Comparison of ENCODE assay signal across 27 cellular contexts in genomic region chr16:80599466-80599865, GRCh38. TPM values are rescaled to one million over a fixed set of nuclear protein-coding genes. Genes with fewer than 3 reads are reported as not detected.
A peak's percentile ranks its signal among the peaks of the same experiment; 100 is the strongest.
DNase-seq lines count a peak whose midpoint lies in the region.
"Had no signal": no experiment of that assay in that cellular context is flagged by ENCODE, and none has a peak within 500 bp of the region (broad histone marks: within the 10 kb centered on the region; RNA-seq: fewer than 3 reads in every experiment).

No MANE protein-coding gene starts in this region.

- H3K4me3 ChIP-seq in skeletal muscle satellite cell (ENCODE audit: low read length): no peak overlapping the region
- H3K4me3 ChIP-seq: body of pancreas, hepatocyte, left ventricle myocardium inferior, prostate gland, SJCRH30 had no signal

- DNase-seq in GM04503 (ENCODE audit: low read depth): peak; percentile 39
- DNase-seq in RPMI7951 (ENCODE audit: low read depth): peak; percentile 14
- DNase-seq in fibroblast of peridontal ligament (ENCODE audit: extremely low read depth): peak; percentile 59
- no peak for DNase-seq in DMS114 treated with DMSO at 0.1 percent for 48 hours (lab: John Stamatoyannopoulos, UW; ENCODE audit: unreplicated experiment)
- DNase-seq in NAMALWA (ENCODE audit: low spot score): no peak
- no peak for DNase-seq in NCI-H2196 (lab: John Stamatoyannopoulos, UW; ENCODE audit: unreplicated experiment)
- DNase-seq: activated CD8-positive, alpha-beta memory T cell treated with anti-CD3 and anti-CD28 coated beads, Interleukin-2, amount 10 ng/mL, durations not matched to agents 7 days and 5 days; activated T-cell treated with anti-CD3 and anti-CD28 coated beads, Interleukin-2, amount 50 U/mL, for 48 hours; body of pancreas; CD8-positive, alpha-beta T cell; cerebellar nuclear complex; DMS153; foreskin melanocyte; Kasumi-1; left ventricle myocardium inferior; mesendoderm; NCI-H1694 treated with DMSO at 0.1 percent for 48 hours; NCI-H526; NK-92 treated with Interleukin-12 subunit alpha and Interleukin-12 subunit beta, amount 100 ng/mL, for 24 hours; SJCRH30; stimulated activated naive CD4-positive, alpha-beta T cell treated with Interleukin-2 at 50 U/mL for 16 hours had no signal

- H3K4me1 ChIP-seq in skeletal muscle satellite cell (ENCODE audit: control insufficient read depth, insufficient read depth, low read length): peaks cover 24% of the 10 kb centered on the region
- H3K4me1 ChIP-seq: body of pancreas, left ventricle myocardium inferior, prostate gland, SJCRH30 had no signal

- no peaks in the 10 kb centered on the region for H3K9me3 ChIP-seq in skeletal muscle satellite cell (replicated peaks; ENCODE audit: low read length)
- H3K9me3 ChIP-seq: body of pancreas, left ventricle myocardium inferior, neutrophil, prostate gland, SJCRH30 had no signal

- H3K36me3 ChIP-seq in skeletal muscle satellite cell (ENCODE audit: insufficient read depth, low read length): peaks cover 3% of the 10 kb centered on the region
- H3K36me3 ChIP-seq: prostate gland, SJCRH30 had no signal

- no peaks in the 10 kb centered on the region for H3K27me3 ChIP-seq in skeletal muscle satellite cell (ENCODE audit: control insufficient read depth, insufficient read depth, low read length)
- H3K27me3 ChIP-seq: body of pancreas, hepatocyte, neutrophil, SJCRH30 had no signal

- H3K4me2 ChIP-seq in skeletal muscle satellite cell (ENCODE audit: low read length): peak overlapping the region; percentile 7
- H3K4me2 ChIP-seq: hepatocyte had no signal

- H3K9ac ChIP-seq in skeletal muscle satellite cell (ENCODE audit: low read depth, low read length): no peak overlapping the region

RNA-seq across cellular contexts. Expression of gene DYNLRB2, which starts 58.7 kb away (rescaled TPM):
- total RNA-seq in RPMI7951 (2014; rRNA removed; shearing (Covaris generic)): not detected in 2 replicates
- not detected in 2 replicates for total RNA-seq in skeletal muscle satellite cell (2012; rRNA removed)
- total RNA-seq: body of pancreas; CD8-positive, alpha-beta T cell; hepatocyte; left ventricle myocardium inferior; myocyte; SJCRH30; WTC11 had no signal

Comparison
In these comparisons a context has a peak if more than half of its experiments do, and no peak if none do; other contexts are left out.
1. DNase-seq: peak in GM04503 (single experiment), RPMI7951 (single experiment) and fibroblast of peridontal ligament (single experiment); none in DMS114 treated with DMSO at 0.1 percent for 48 hours (single experiment), NAMALWA (single experiment) and NCI-H2196 (single experiment).